Comparison of ENCODE assay signal across 10 cellular contexts in the genomic region with DNA sequence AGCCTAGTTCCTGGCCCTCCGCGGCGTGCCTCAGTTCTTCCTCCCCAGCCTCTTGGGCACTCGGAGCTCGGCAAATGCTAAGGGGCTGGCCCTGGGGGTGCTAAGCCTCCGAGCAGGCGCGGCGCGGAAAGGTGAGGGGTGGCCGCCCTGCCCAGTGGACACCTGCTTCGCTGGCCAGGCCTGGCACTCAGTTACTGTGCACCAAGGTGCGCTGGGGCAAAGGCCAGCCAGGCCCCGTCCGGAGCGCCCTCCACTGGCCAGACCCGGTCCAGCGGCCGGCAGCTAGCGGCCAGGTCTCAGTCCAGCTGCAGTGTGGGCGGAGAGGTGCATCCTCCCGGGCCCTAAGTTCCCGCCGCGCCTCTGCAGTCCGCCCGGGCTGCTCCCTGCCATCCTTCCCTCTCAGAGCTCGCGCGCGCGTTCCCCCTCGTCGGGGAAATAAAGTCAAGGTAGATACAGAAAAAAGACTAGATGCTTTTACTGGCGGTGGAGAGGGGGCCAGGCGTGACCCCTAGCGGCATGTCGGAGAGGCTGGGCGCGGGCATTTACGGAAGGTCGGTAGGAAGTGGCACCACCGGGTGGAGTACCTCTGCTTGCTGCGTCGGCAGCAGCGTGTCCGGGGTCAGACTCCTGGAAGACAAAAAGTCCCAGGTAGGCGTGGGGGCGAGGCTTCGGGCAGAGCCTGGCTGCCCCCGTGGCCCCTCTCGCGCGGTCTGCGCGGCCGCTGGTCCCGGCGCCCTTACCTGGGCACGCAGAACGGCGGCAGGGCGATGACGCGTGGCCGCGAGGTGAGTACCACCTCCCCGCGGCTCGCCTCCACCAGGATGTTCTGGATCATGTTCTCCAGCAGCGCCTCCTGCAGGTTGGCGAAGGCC. TPM values are rescaled to one million over a fixed set of nuclear protein-coding genes. Genes with fewer than 3 reads are reported as not detected.
DNase-seq lines count a peak whose midpoint lies in the region; ATAC-seq, FAIRE-seq and TF ChIP-seq lines count a peak whose summit lies in the region.
"Had no signal": no experiment of that assay in that cellular context is flagged by ENCODE, and none has a peak within 500 bp of the region (broad histone marks: within the 10 kb centered on the region; RNA-seq: fewer than 3 reads in every experiment).

No MANE protein-coding gene starts in this region.

- H3F3A ChIP-seq in GM23338 (replicated peaks; ENCODE audit: low read depth), result 0 out of 2 replicates have a peak, but pooled peaks cover 6% of the 10 kb centered on the region

- H3K4me1 Mint-ChIP-seq in GM23338, result peaks cover 24% of the 10 kb centered on the region
- peaks cover 22% of the 10 kb centered on the region for H3K4me1 Mint-ChIP-seq in brain

- TF ChIP-seq EP300 in A549 (IDR thresholded peaks at IDR 0.05), result no peak

- H3K4me3 Mint-ChIP-seq in GM23338 (peak overlapping the region; percentile 86), brain (peak overlapping the region; percentile 67 to 86 (median 78))

- peak overlapping the region; percentile 93 for H2AFZ ChIP-seq in GM23338
- no peak overlapping the region for H2AFZ ChIP-seq in OCI-LY7 (ENCODE audit: low read length)

- intact Hi-C loops in OCI-LY7 (cut with micrococcal nuclease; ENCODE audit: unreplicated experiment), result no loop called here

- no peak overlapping the region for H3K9ac ChIP-seq in stomach smooth muscle (ENCODE audit: low read length in 2 of 2)

- H3K27ac Mint-ChIP-seq in GM23338, result no peak overlapping the region
- H3K27ac Mint-ChIP-seq in brain, result no peak overlapping the region

- TF ChIP-seq CTCF in A549 (IDR thresholded peaks at IDR 0.05) (peak; percentile 68), GM23338 (conservative IDR thresholded peaks at IDR 0.05; ENCODE audit: low read depth in 2 of 2) (peak; percentile 64 to 87), OCI-LY7 (conservative IDR thresholded peaks at IDR 0.05; ENCODE audit: low read length) (peak; percentile 58), brain (conservative IDR thresholded peaks at IDR 0.05) (peak; percentile 43 to 62)

- H3K4me2 ChIP-seq in A549, result peak overlapping the region; percentile 97
- H3K4me2 ChIP-seq in GM23338, result peak overlapping the region; percentile 90
- no peak overlapping the region for H3K4me2 ChIP-seq in OCI-LY7 (ENCODE audit: low read length)

- FAIRE-seq in A549 (lab: Jason Lieb, UNC), result no peak
- FAIRE-seq: colon, GM18507 had no signal

- POLR2A ChIA-PET in A549 (lab: Yijun Ruan, JAX), result interaction anchor here (1.6 kb wide), 1 partner anchor 385 kb away, joined by 4 read pairs; a partner anchor contains a TSS
- POLR2A ChIA-PET in OCI-LY7 (lab: Charles Lee), result no interaction called here

- BruUV-seq in OCI-LY7 (replicated peaks; lab: Mats Ljungman, UMichigan), result no TSS peak

- H3K4me1 ChIP-seq in A549 (peaks cover 7% of the 10 kb centered on the region), GM23338 (ENCODE audit: insufficient read depth) (peaks cover 37% of the 10 kb centered on the region), OCI-LY7 (ENCODE audit: insufficient read depth, low read length, poor library complexity, severe bottlenecking) (no peaks in the 10 kb centered on the region), stomach smooth muscle (ENCODE audit: control insufficient read depth, insufficient read depth, low read length) (peaks cover 19% of the 10 kb centered on the region)

- TF ChIP-seq POLR2A in A549 (IDR thresholded peaks at IDR 0.05; ENCODE audit: low read length), result peak; percentile 52

- no peaks in the 10 kb centered on the region; the same call in 2 of the 3 replicates for H3K36me3 Mint-ChIP-seq in GM23338 (ENCODE audit: low read depth)
- H3K36me3 Mint-ChIP-seq in brain, result no peaks in the 10 kb centered on the region

- H3K9me3 ChIP-seq in A549 (no peaks in the 10 kb centered on the region), OCI-LY7 (ENCODE audit: low read length) (no peaks in the 10 kb centered on the region), stomach smooth muscle (ENCODE audit: control insufficient read depth in 2 of 2, low read length in 2 of 2) (no peaks in the 10 kb centered on the region)

- H3K9me2 ChIP-seq in GM23338 (ENCODE audit: insufficient read depth), result no peaks in the 10 kb centered on the region
- H3K9me2 ChIP-seq in OCI-LY7 (ENCODE audit: insufficient read depth, low read length), result no peaks in the 10 kb centered on the region

- 1% methylated on average over 23 of the region's 72 CpGs for WGBS in A549 (ENCODE audit: missing lambda C conversion rate)

- H3K27ac ChIP-seq in A549 (peak overlapping the region; percentile 64 to 83), GM23338 (ENCODE audit: low read depth) (no peak overlapping the region), OCI-LY7 (ENCODE audit: low read depth, low read length, poor library complexity, severe bottlenecking) (no peak overlapping the region), stomach smooth muscle (ENCODE audit: low read length) (no peak overlapping the region)

- peaks cover 4% of the 10 kb centered on the region; the same call in 1 of the 2 replicates for H4K20me1 ChIP-seq in GM23338 (replicated peaks; ENCODE audit: insufficient read depth)
- H4K20me1 ChIP-seq in OCI-LY7 (ENCODE audit: insufficient read depth, low read length), result no peaks in the 10 kb centered on the region

- H3K27me3 Mint-ChIP-seq in GM23338 (ENCODE audit: insufficient read depth, low read depth, poor library complexity), result peaks cover 81% of the 10 kb centered on the region
- peaks cover 97% of the 10 kb centered on the region for H3K27me3 Mint-ChIP-seq in brain

- no peaks in the 10 kb centered on the region for H3K36me3 ChIP-seq in GM23338 (ENCODE audit: insufficient read depth)
- no peaks in the 10 kb centered on the region for H3K36me3 ChIP-seq in OCI-LY7 (ENCODE audit: insufficient read depth, low read length)
- H3K36me3 ChIP-seq in stomach smooth muscle (ENCODE audit: control insufficient read depth in 2 of 2, insufficient read depth in 2 of 2, low read length in 2 of 2), result no peaks in the 10 kb centered on the region

- DNase-seq in A549 (ENCODE audit: low read depth in 1 of 2, low spot score in 1 of 2), result peak; percentile 82 to 93
- peak; percentile 95 for DNase-seq in GM23338 (ENCODE audit: low spot score)
- no peak for DNase-seq in OCI-LY7 (ENCODE audit: low spot score)
- DNase-seq in kidney tubule cell (ENCODE audit: low spot score), result peak; percentile 58
- no peak for DNase-seq in foreskin melanocyte

- CTCF ChIA-PET in A549 (lab: Yijun Ruan, JAX), result interaction anchor here (0.6 to 7.1 kb wide), 51 partner anchors 7 to 319 kb away, joined by 3 to 59 read pairs (median 5); a partner anchor contains a TSS
- CTCF ChIA-PET in OCI-LY7 (lab: Charles Lee; ENCODE audit: unreplicated experiment), result no interaction called here

- peaks cover 98% of the 10 kb centered on the region for H3K27me3 ChIP-seq in GM23338 (ENCODE audit: insufficient read depth)
- peaks cover 52 to 65% of the 10 kb centered on the region in 2 donors for H3K27me3 ChIP-seq in stomach smooth muscle (ENCODE audit: control insufficient read depth in 1 of 2, insufficient read depth in 2 of 2, low read length in 2 of 2)

- H3K9me3 Mint-ChIP-seq in GM23338 (peaks cover 2% of the 10 kb centered on the region; the same call in 1 of the 3 replicates), brain (peaks cover 0 to 4% (median 2%) of the 10 kb centered on the region in 5 experiments)

- H3K79me2 ChIP-seq in GM23338 (replicated peaks; ENCODE audit: insufficient read depth) (no peaks in the 10 kb centered on the region), OCI-LY7 (ENCODE audit: insufficient read depth, low read depth, low read length) (no peaks in the 10 kb centered on the region)

- H3K4me3 ChIP-seq in A549, result peak overlapping the region; percentile 59
- H3K4me3 ChIP-seq in GM23338, result peak overlapping the region; percentile 72
- no peak overlapping the region for H3K4me3 ChIP-seq in OCI-LY7 (ENCODE audit: low read depth, low read length, poor library complexity, severe bottlenecking)
- H3K4me3 ChIP-seq in stomach smooth muscle (ENCODE audit: low read length in 2 of 2), result peak overlapping the region; percentile 8 to 12

- TF ChIP-seq RAD21 in A549 (conservative IDR thresholded peaks at IDR 0.05 in 1 of 2, IDR thresholded peaks at IDR 0.05 in 1 of 2), result 0 out of 5 replicates have a peak, but pooled peaks have one; percentile 17 to 19

- ATAC-seq in A549, result peak; percentile 84 to 93
- peak; percentile 65 for ATAC-seq in GM23338
- ATAC-seq in GM18870 (IDR thresholded peaks at IDR 0.05; ENCODE audit: unreplicated experiment), result no peak

RNA-seq across cellular contexts. Expression of a gene that starts 9.4 kb away (rescaled TPM):
- polyA plus RNA-seq in A549 (2011; rRNA removed), result not detected in 2 replicates
- not detected in 2 replicates for polyA plus RNA-seq in A549 (2012; cell fraction: cytosol; rRNA removed)
- polyA plus RNA-seq in A549 (2012; cell fraction: nucleus; rRNA removed), result not detected in 2 replicates
- not detected in 3 replicates for polyA plus RNA-seq in A549 (2017; fragmentation: RNase III; extraction: RNeasy Plus Mini Kit Qiagen cat#74134 plus additional on column Dnase treatment)
- polyA minus RNA-seq in A549 (2011; rRNA and poly(A)+ RNA removed), result not detected in 2 replicates
- not detected in 2 replicates for total RNA-seq in GM23338 (2014; rRNA removed; shearing (Covaris generic))
- polyA plus RNA-seq in GM23338 (2016; fragmentation: Nextera tagmentation; extraction: Ambion mirVana), result not detected in 2 replicates
- not detected in 2 replicates for total RNA-seq in OCI-LY7 (2014; rRNA removed; shearing (Covaris generic))
- total RNA-seq in OCI-LY7 (2022), result not detected in 2 replicates
- polyA plus RNA-seq in brain (ENCODE audit: insufficient read depth, low read depth, low replicate concordance), result 9.1 TPM

RNA-seq across cellular contexts. Expression of a gene that starts 17.6 kb away (rescaled TPM):
- polyA plus RNA-seq in A549 (2011; rRNA removed) (not detected in 2 replicates), A549 (2017; fragmentation: RNase III; extraction: RNeasy Plus Mini Kit Qiagen cat#74134 plus additional on column Dnase treatment) (not detected in 3 replicates), GM23338 (2016; fragmentation: Nextera tagmentation; extraction: Ambion mirVana) (not detected in 2 replicates), brain (ENCODE audit: insufficient read depth, low read depth, low replicate concordance) (5.9 TPM)
- polyA plus RNA-seq in A549 (2012; cell fraction: cytosol; rRNA removed), result not detected in 2 replicates
- not detected in 2 replicates for polyA plus RNA-seq in A549 (2012; cell fraction: nucleus; rRNA removed)
- not detected in 2 replicates for polyA minus RNA-seq in A549 (2011; rRNA and poly(A)+ RNA removed)
- total RNA-seq in GM23338 (2014; rRNA removed; shearing (Covaris generic)), result not detected in 2 replicates
- not detected in 2 replicates for total RNA-seq in OCI-LY7 (2014; rRNA removed; shearing (Covaris generic))
- total RNA-seq in OCI-LY7 (2022), result not detected in 2 replicates

RNA-seq across cellular contexts. Expression of a gene that starts 38.7 kb away (rescaled TPM):
- polyA plus RNA-seq in A549 (2011; rRNA removed) (0.09 and 0.12 TPM in 2 replicates), A549 (2017; fragmentation: RNase III; extraction: RNeasy Plus Mini Kit Qiagen cat#74134 plus additional on column Dnase treatment) (0.14 to 0.28 TPM (median 0.22 TPM) in 3 replicates), GM23338 (2016; fragmentation: Nextera tagmentation; extraction: Ambion mirVana) (0.37 and 0.74 TPM in 2 replicates), brain (ENCODE audit: insufficient read depth, low read depth, low replicate concordance) (0.61 TPM)
- 0.08 and 0.09 TPM in 2 replicates for polyA plus RNA-seq in A549 (2012; cell fraction: cytosol; rRNA removed)
- polyA plus RNA-seq in A549 (2012; cell fraction: nucleus; rRNA removed), result 0.15 and 0.23 TPM in 2 replicates
- not detected in 2 replicates for polyA minus RNA-seq in A549 (2011; rRNA and poly(A)+ RNA removed)
- total RNA-seq in GM23338 (2014; rRNA removed; shearing (Covaris generic)), result 0.23 and 0.38 TPM in 2 replicates
- not detected in 2 replicates for total RNA-seq in OCI-LY7 (2014; rRNA removed; shearing (Covaris generic))
- not detected in 2 replicates for total RNA-seq in OCI-LY7 (2022)

RNA-seq across cellular contexts. Expression of a gene that starts 43.2 kb away (rescaled TPM):
- polyA plus RNA-seq in A549 (2011; rRNA removed) (0.77 and 0.94 TPM in 2 replicates), A549 (2017; fragmentation: RNase III; extraction: RNeasy Plus Mini Kit Qiagen cat#74134 plus additional on column Dnase treatment) (0.43 to 0.73 TPM (median 0.63 TPM) in 3 replicates), GM23338 (2016; fragmentation: Nextera tagmentation; extraction: Ambion mirVana) (0.19 TPM in 1 of 2 replicates, not detected in the other), brain (ENCODE audit: insufficient read depth, low read depth, low replicate concordance) (44.3 TPM)
- polyA plus RNA-seq in A549 (2012; cell fraction: cytosol; rRNA removed), result 0.58 and 0.79 TPM in 2 replicates
- polyA plus RNA-seq in A549 (2012; cell fraction: nucleus; rRNA removed), result 0.47 and 0.72 TPM in 2 replicates
- 1.2 and 1.3 TPM in 2 replicates for polyA minus RNA-seq in A549 (2011; rRNA and poly(A)+ RNA removed)
- total RNA-seq in GM23338 (2014; rRNA removed; shearing (Covaris generic)), result 0.43 and 0.56 TPM in 2 replicates
- 0.09 and 0.41 TPM in 2 replicates for total RNA-seq in OCI-LY7 (2014; rRNA removed; shearing (Covaris generic))
- total RNA-seq in OCI-LY7 (2022), result 0.57 and 0.63 TPM in 2 replicates

RNA-seq across cellular contexts. Expression of a gene that starts 58.1 kb away (rescaled TPM):
- polyA plus RNA-seq in A549 (2011; rRNA removed), result not detected in 2 replicates
- 0.09 and 0.11 TPM in 2 replicates for polyA plus RNA-seq in A549 (2012; cell fraction: cytosol; rRNA removed)
- 0.50 and 0.58 TPM in 2 replicates for polyA plus RNA-seq in A549 (2012; cell fraction: nucleus; rRNA removed)
- polyA plus RNA-seq in A549 (2017; fragmentation: RNase III; extraction: RNeasy Plus Mini Kit Qiagen cat#74134 plus additional on column Dnase treatment), result 0.08 to 0.13 TPM (median 0.10 TPM) in 3 replicates
- 0.12 TPM in 1 of 2 replicates, not detected in the other for polyA minus RNA-seq in A549 (2011; rRNA and poly(A)+ RNA removed)
- total RNA-seq in GM23338 (2014; rRNA removed; shearing (Covaris generic)), result not detected in 2 replicates
- polyA plus RNA-seq in GM23338 (2016; fragmentation: Nextera tagmentation; extraction: Ambion mirVana), result not detected in 2 replicates
- not detected in 2 replicates for total RNA-seq in OCI-LY7 (2014; rRNA removed; shearing (Covaris generic))
- total RNA-seq in OCI-LY7 (2022), result not detected in 2 replicates
- not detected for polyA plus RNA-seq in brain (ENCODE audit: insufficient read depth, low read depth, low replicate concordance)

Comparison
In these comparisons a context has a peak if more than half of its experiments do, and no peak if none do; other contexts are left out.
1. DNase-seq: peak in A549 (2 of 2), GM23338 (single experiment) and kidney tubule cell (single experiment); none in OCI-LY7 (single experiment) and foreskin melanocyte (single experiment).
2. H3K27ac ChIP-seq: peak in A549 (2 of 2); none in GM23338 (single experiment), OCI-LY7 (single experiment) and stomach smooth muscle (single experiment).
3. Peak in every context shown above with its lines, with median percentiles within 50 percentile points of each other: CTCF ChIP-seq.